Comparison of ENCODE assay signal across 8 cellular contexts in genomic region chr2:73233932-73234832, GRCh38. TPM values are rescaled to one million over a fixed set of nuclear protein-coding genes. Genes with fewer than 3 reads are reported as not detected.
DNase-seq lines count a peak whose midpoint lies in the region; ATAC-seq and TF ChIP-seq lines count a peak whose summit lies in the region.

Gene CCT7 (plus strand): TSS chr2:73234308. CDS start chr2:73234379, 71 bp downstream.

- DNase-seq in Caco-2 (peak; percentile 90), NT2/D1 (ENCODE audit: low read depth, low spot score) (peak; percentile 82), mesenteric fat pad (ENCODE audit: low spot score) (peak; percentile 92)
- peak; percentile 94 for DNase-seq in activated CD8-positive, alpha-beta memory T cell treated with anti-CD3 and anti-CD28 coated beads, Interleukin-2, amount 10 ng/mL, durations not matched to agents 7 days and 5 days
- DNase-seq in stimulated activated CD8-positive, alpha-beta memory T cell treated with anti-CD3 and anti-CD28 coated beads, Interleukin-15, amount 100 ng/mL, for 1 hour (ENCODE audit: low read depth), result peak; percentile 72

- intact Hi-C loops in Caco-2 (cut with micrococcal nuclease; ENCODE audit: unreplicated experiment), result loop anchor here (1.0 kb wide), 1 partner anchor 20 kb away; the partner anchor contains the start of gene SMYD5

- H3K27ac Mint-ChIP-seq in Caco-2 (ENCODE audit: unreplicated experiment), result peak within 1 kb of the TSS; percentile 98
- peak within 1 kb of the TSS; percentile 89 for H3K27ac Mint-ChIP-seq in activated CD8-positive, alpha-beta memory T cell treated with anti-CD3 and anti-CD28 coated beads, Interleukin-2, amount 10 ng/mL, durations not matched to agents 7 days and 5 days

- POLR2A ChIA-PET in Caco-2 (lab: Charles Lee), result interaction anchor here (1.1 to 2.4 kb wide), 5 partner anchors 19 to 202 kb away, joined by 3 to 15 read pairs (median 4); partner anchors contain the start of gene EGR4

- H3K4me1 Mint-ChIP-seq in Caco-2 (ENCODE audit: low read depth, unreplicated experiment), result peaks cover 20% of the 10 kb centered on the region
- peaks cover 43% of the 10 kb centered on the region for H3K4me1 Mint-ChIP-seq in activated CD8-positive, alpha-beta memory T cell treated with anti-CD3 and anti-CD28 coated beads, Interleukin-2, amount 10 ng/mL, durations not matched to agents 7 days and 5 days

- no peaks in the 10 kb centered on the region for H3K9me3 ChIP-seq in Caco-2
- no peaks in the 10 kb centered on the region for H3K9me3 ChIP-seq in HUES48 (ENCODE audit: control insufficient read depth, insufficient read depth, low read length)
- H3K9me3 ChIP-seq in NT2/D1 (ENCODE audit: insufficient read depth, low read length), result no peaks in the 10 kb centered on the region
- H3K9me3 ChIP-seq in endocrine pancreas (ENCODE audit: control insufficient read depth, low read length), result no peaks in the 10 kb centered on the region

- no peaks in the 10 kb centered on the region for H3K9me3 Mint-ChIP-seq in Caco-2 (ENCODE audit: unreplicated experiment)
- no peaks in the 10 kb centered on the region for H3K9me3 Mint-ChIP-seq in activated CD8-positive, alpha-beta memory T cell treated with anti-CD3 and anti-CD28 coated beads, Interleukin-2, amount 10 ng/mL, durations not matched to agents 7 days and 5 days (ENCODE audit: low read depth)

- H3K36me3 Mint-ChIP-seq in Caco-2 (ENCODE audit: insufficient read depth, unreplicated experiment), result peaks cover 60% of the 10 kb centered on the region
- H3K36me3 Mint-ChIP-seq in activated CD8-positive, alpha-beta memory T cell treated with anti-CD3 and anti-CD28 coated beads, Interleukin-2, amount 10 ng/mL, durations not matched to agents 7 days and 5 days, result peaks cover 11% of the 10 kb centered on the region

- peak within 1 kb of the TSS; percentile 91 for H3K4me3 Mint-ChIP-seq in Caco-2 (ENCODE audit: unreplicated experiment)
- H3K4me3 Mint-ChIP-seq in activated CD8-positive, alpha-beta memory T cell treated with anti-CD3 and anti-CD28 coated beads, Interleukin-2, amount 10 ng/mL, durations not matched to agents 7 days and 5 days, result peak within 1 kb of the TSS; percentile 88

- H3K36me3 ChIP-seq in Caco-2 (ENCODE audit: control insufficient read depth, insufficient read depth, low read length) (no peaks in the 10 kb centered on the region), HUES48 (ENCODE audit: control insufficient read depth, insufficient read depth, low read length) (peaks cover 23% of the 10 kb centered on the region), NT2/D1 (ENCODE audit: insufficient read depth, insufficient read length, low read length) (peaks cover 42% of the 10 kb centered on the region), endocrine pancreas (ENCODE audit: control insufficient read depth, insufficient read depth, low read length) (no peaks in the 10 kb centered on the region)

- H3K4me1 ChIP-seq in Caco-2 (peaks cover 7% of the 10 kb centered on the region; the same call in 1 of the 2 replicates), HUES48 (ENCODE audit: control insufficient read depth, insufficient read depth, low read length) (peaks cover 28% of the 10 kb centered on the region), NT2/D1 (ENCODE audit: insufficient read depth, insufficient read length) (peaks cover 8% of the 10 kb centered on the region), endocrine pancreas (ENCODE audit: control insufficient read depth, insufficient read depth, low read length) (no peaks in the 10 kb centered on the region)

- TF ChIP-seq CTCF in Caco-2 (IDR thresholded peaks at IDR 0.05; ENCODE audit: insufficient read depth in 1 of 2, low read depth in 1 of 2, low read length in 1 of 2, severe bottlenecking in 1 of 2, unreplicated experiment in 1 of 2), result no peak

- H3K9ac ChIP-seq in HUES48 (ENCODE audit: low read depth, low read length), result peak within 1 kb of the TSS; percentile 93
- H3K9ac ChIP-seq in NT2/D1 (ENCODE audit: insufficient read length, low read depth), result peak within 1 kb of the TSS; percentile 100
- peak within 1 kb of the TSS; percentile 92 for H3K9ac ChIP-seq in endocrine pancreas (ENCODE audit: control insufficient read depth, insufficient read depth, low read length)

- no peaks in the 10 kb centered on the region for H3K27me3 Mint-ChIP-seq in Caco-2 (ENCODE audit: insufficient read depth, unreplicated experiment)
- H3K27me3 Mint-ChIP-seq in activated CD8-positive, alpha-beta memory T cell treated with anti-CD3 and anti-CD28 coated beads, Interleukin-2, amount 10 ng/mL, durations not matched to agents 7 days and 5 days, result no peaks in the 10 kb centered on the region

- H3K27ac ChIP-seq in HUES48 (ENCODE audit: low read depth, low read length), result peak within 1 kb of the TSS; percentile 88

- H3K4me3 ChIP-seq in Caco-2 (ENCODE audit: low read depth, low read length) (peak within 1 kb of the TSS; percentile 78), HUES48 (ENCODE audit: low read depth, low read length) (peak within 1 kb of the TSS; percentile 94), NT2/D1 (ENCODE audit: insufficient read length, low read depth) (peak within 1 kb of the TSS; percentile 94), endocrine pancreas (ENCODE audit: control insufficient read depth, insufficient read depth, low read length) (peak within 1 kb of the TSS; percentile 80)

- ATAC-seq in GM21390 (IDR thresholded peaks at IDR 0.05; ENCODE audit: unreplicated experiment), result peak; percentile 59
- ATAC-seq in activated CD8-positive, alpha-beta memory T cell treated with anti-CD3 and anti-CD28 coated beads, Interleukin-2, amount 10 ng/mL, durations not matched to agents 7 days and 5 days, result peak; percentile 69

- CTCF ChIA-PET in Caco-2 (lab: Charles Lee), result interaction anchor here (1.1 to 3.2 kb wide), 5 partner anchors 22 to 341 kb away, joined by 3 to 22 read pairs (median 10); no protein-coding TSS in a partner anchor
- CTCF ChIA-PET in activated CD8-positive, alpha-beta memory T cell treated with anti-CD3 and anti-CD28 coated beads, Interleukin-2, amount 10 ng/mL, durations not matched to agents 7 days and 5 days (lab: Charles Lee), result interaction anchor here (0.8 to 7.2 kb wide), 11 partner anchors 10 to 886 kb away, joined by 3 to 56 read pairs (median 4); partner anchors contain the start of genes EGR4, FBXO41 and SMYD5

- BruUV-seq in Caco-2 (replicated peaks; lab: Mats Ljungman, UMichigan), result TSS peak; percentile 61

- no peaks in the 10 kb centered on the region for H3K27me3 ChIP-seq in Caco-2 (replicated peaks; ENCODE audit: control insufficient read depth, insufficient read depth, low read length)
- no peaks in the 10 kb centered on the region for H3K27me3 ChIP-seq in HUES48 (ENCODE audit: control insufficient read depth, insufficient read depth, low read length)
- no peaks in the 10 kb centered on the region for H3K27me3 ChIP-seq in NT2/D1 (ENCODE audit: insufficient read depth, insufficient read length)
- no peaks in the 10 kb centered on the region for H3K27me3 ChIP-seq in endocrine pancreas (ENCODE audit: control insufficient read depth, insufficient read depth, low read length)

RNA-seq across cellular contexts. Expression of gene CCT7, which starts in this region (rescaled TPM):
- total RNA-seq in Caco-2 (2022), result 450 and 505 TPM in 2 replicates
- 100 to 1,000 TPM; 362 to 449 TPM for total RNA-seq in activated CD8-positive, alpha-beta memory T cell treated with anti-CD3 and anti-CD28 coated beads, Interleukin-2, amount 10 ng/mL, durations not matched to agents 7 days and 5 days
- total RNA-seq in mesenteric fat pad, result 190 TPM

Comparison
In these comparisons a context has a peak if more than half of its experiments do, and no peak if none do; other contexts are left out.
1. Peak in every context shown above with its lines: DNase-seq, ATAC-seq, H3K4me3 ChIP-seq and H3K27ac ChIP-seq.